12 cellular contexts compared by ENCODE assay signal in genomic region chr6:143592335-143592734, GRCh38.
DNase-seq lines count a peak whose midpoint lies in the region; ATAC-seq, FAIRE-seq and TF ChIP-seq lines count a peak whose summit lies in the region.
"Had no signal": no experiment of that assay in that cellular context is flagged by ENCODE, and none has a peak within 500 bp of the region (broad histone marks: within the 10 kb centered on the region; RNA-seq: fewer than 3 reads in every experiment).

No MANE protein-coding gene starts in this region.

- H3K4me1 ChIP-seq in A673 (ENCODE audit: insufficient read depth, low read length, poor library complexity, severe bottlenecking) (no peaks in the 10 kb centered on the region), GM23248 (ENCODE audit: insufficient read depth) (peaks cover 17% of the 10 kb centered on the region), OCI-LY7 (ENCODE audit: insufficient read depth, low read length, poor library complexity, severe bottlenecking) (no peaks in the 10 kb centered on the region), foreskin keratinocyte (no peaks in the 10 kb centered on the region)

- no TSS peak for BruUV-seq in A673 (replicated peaks; lab: Mats Ljungman, UMichigan)
- no TSS peak for BruUV-seq in OCI-LY7 (replicated peaks; lab: Mats Ljungman, UMichigan)

- no peak overlapping the region for H3K9ac ChIP-seq in GM23248

- no peaks in the 10 kb centered on the region for H3K9me2 ChIP-seq in GM23248 (ENCODE audit: insufficient read depth)
- no peaks in the 10 kb centered on the region for H3K9me2 ChIP-seq in OCI-LY7 (ENCODE audit: insufficient read depth, low read length)

- H4K20me1 ChIP-seq in GM23248 (ENCODE audit: insufficient read depth), result no peaks in the 10 kb centered on the region
- no peaks in the 10 kb centered on the region for H4K20me1 ChIP-seq in OCI-LY7 (ENCODE audit: insufficient read depth, low read length)

- H2AFZ ChIP-seq in GM23248, result no peak overlapping the region
- H2AFZ ChIP-seq in OCI-LY7 (ENCODE audit: low read length), result no peak overlapping the region

- H3F3A ChIP-seq in GM23248 (ENCODE audit: insufficient read depth), result no peaks in the 10 kb centered on the region

- H3K36me3 ChIP-seq in A673 (ENCODE audit: insufficient read depth, low read length, poor library complexity, severe bottlenecking) (no peaks in the 10 kb centered on the region), GM23248 (ENCODE audit: low read depth) (no peaks in the 10 kb centered on the region), OCI-LY7 (ENCODE audit: insufficient read depth, low read length) (no peaks in the 10 kb centered on the region)

- H3K4me2 ChIP-seq in GM23248 (ENCODE audit: unreplicated experiment) (no peak overlapping the region), OCI-LY7 (ENCODE audit: low read length) (no peak overlapping the region)

- CTCF ChIA-PET in A673 (lab: Charles Lee), result no interaction called here
- CTCF ChIA-PET in OCI-LY7 (lab: Charles Lee; ENCODE audit: unreplicated experiment), result no interaction called here

- in situ Hi-C loops in GM23248 (cut with MboI), result no loop called here

- 84 to 91% methylated on average over 6 of the region's 6 CpGs for WGBS in GM23248 (ENCODE audit: low coverage in 1 of 2, low lambda C conversion rate in 2 of 2, missing lambda C conversion rate in 2 of 2), 2 experiments

- no peak overlapping the region for H3K4me3 ChIP-seq in A673 (ENCODE audit: low read depth, low read length, poor library complexity, severe bottlenecking)
- H3K4me3 ChIP-seq in GM23248, result no peak overlapping the region
- H3K4me3 ChIP-seq in OCI-LY7 (ENCODE audit: low read depth, low read length, poor library complexity, severe bottlenecking), result no peak overlapping the region
- H3K4me3 ChIP-seq: skin epidermis had no signal

- ATAC-seq in foreskin keratinocyte (no peak), HG03469 (IDR thresholded peaks at IDR 0.05; ENCODE audit: unreplicated experiment) (no peak)
- ATAC-seq: activated naive CD4-positive, alpha-beta T cell treated with anti-CD3 and anti-CD28 coated beads, Interleukin-2, amount 50 U/mL, for 72 hours had no signal

- H3K9me3 ChIP-seq in A673 (ENCODE audit: low read depth, low read length, poor library complexity, severe bottlenecking), result no peaks in the 10 kb centered on the region
- H3K9me3 ChIP-seq in GM23248 (ENCODE audit: low read depth), result no peaks in the 10 kb centered on the region
- no peaks in the 10 kb centered on the region for H3K9me3 ChIP-seq in OCI-LY7 (ENCODE audit: low read length)

- DNase-seq in A673 (ENCODE audit: low spot score) (peak; percentile 44), GM23248 (peak; percentile 17), OCI-LY7 (ENCODE audit: low spot score) (no peak), foreskin keratinocyte (no peak), ureter (ENCODE audit: low spot score) (no peak), RCC 7860 (ENCODE audit: low spot score) (no peak), SW480 (ENCODE audit: low spot score) (no peak)
- DNase-seq: activated B cell treated with CpG ODN at 0.5 μM for 24 hours, DMS153 had no signal

- H3K27ac ChIP-seq in A673 (ENCODE audit: low read depth, low read length, poor library complexity, severe bottlenecking) (no peak overlapping the region), GM23248 (no peak overlapping the region), OCI-LY7 (ENCODE audit: low read depth, low read length, poor library complexity, severe bottlenecking) (no peak overlapping the region), foreskin keratinocyte (no peak overlapping the region)
- H3K27ac ChIP-seq: skin epidermis had no signal

- no peak for FAIRE-seq in RCC 7860 (lab: Jason Lieb, UNC)

- POLR2A ChIA-PET in A673 (lab: Charles Lee; ENCODE audit: low non-redundant PET) (no interaction called here), OCI-LY7 (lab: Charles Lee) (no interaction called here)

- intact Hi-C loops in A673 (cut with micrococcal nuclease; ENCODE audit: unreplicated experiment), result loop anchor here (5.0 kb wide), 1 partner anchor 420 kb away; no protein-coding TSS in a partner anchor
- intact Hi-C loops in OCI-LY7 (cut with micrococcal nuclease; ENCODE audit: unreplicated experiment), result no loop called here

- H3K79me2 ChIP-seq in GM23248 (ENCODE audit: insufficient read depth) (no peaks in the 10 kb centered on the region), OCI-LY7 (ENCODE audit: insufficient read depth, low read depth, low read length) (no peaks in the 10 kb centered on the region)

- H3K27me3 ChIP-seq in A673 (replicated peaks; ENCODE audit: insufficient read depth, low read depth, low read length, poor library complexity) (no peaks in the 10 kb centered on the region), GM23248 (replicated peaks; ENCODE audit: insufficient read depth) (no peaks in the 10 kb centered on the region), foreskin keratinocyte (no peaks in the 10 kb centered on the region)

- peak; percentile 67 for TF ChIP-seq CTCF in A673 (conservative IDR thresholded peaks at IDR 0.05; ENCODE audit: low read depth, low read length)
- peak; percentile 68 for TF ChIP-seq CTCF in OCI-LY7 (conservative IDR thresholded peaks at IDR 0.05; ENCODE audit: low read length)
- TF ChIP-seq CTCF in foreskin keratinocyte (conservative IDR thresholded peaks at IDR 0.05), result peak; percentile 58

Comparison
In these comparisons a context has a peak if more than half of its experiments do, and no peak if none do; other contexts are left out.
1. DNase-seq: peak in A673 (single experiment) and GM23248 (single experiment); none in OCI-LY7 (single experiment), foreskin keratinocyte (0 of 2), ureter (single experiment), RCC 7860 (single experiment) and SW480 (single experiment).
2. Peak in every context shown above with its lines, with median percentiles within 50 percentile points of each other: CTCF ChIP-seq.